In genomic region chr16:17133851-17134250, GRCh38 we compare ENCODE assay signal across 16 cellular contexts.
DNase-seq lines count a peak whose midpoint lies in the region; ATAC-seq and TF ChIP-seq lines count a peak whose summit lies in the region.
"Had no signal": no experiment of that assay in that cellular context is flagged by ENCODE, and none has a peak within 500 bp of the region (broad histone marks: within the 10 kb centered on the region; RNA-seq: fewer than 3 reads in every experiment).

No MANE protein-coding gene starts in this region.

- H3K4ac ChIP-seq in neuronal stem cell (ENCODE audit: low read length), result no peak overlapping the region

- intact Hi-C loops in OCI-LY7 (cut with micrococcal nuclease; ENCODE audit: unreplicated experiment), result loop anchor here (2.0 to 5.0 kb wide), 2 partner anchors 167 to 338 kb away; partner anchors contain the start of gene XYLT1

- H2BK5ac ChIP-seq in neuronal stem cell (ENCODE audit: low read length), result no peak overlapping the region

- no peak overlapping the region for H2BK120ac ChIP-seq in neuronal stem cell (ENCODE audit: low read depth, low read length)

- POLR2A ChIA-PET in OCI-LY7 (lab: Charles Lee), result no interaction called here

- H2BK15ac ChIP-seq in neuronal stem cell (ENCODE audit: low read length), result no peak overlapping the region

- H3K9ac ChIP-seq in neuronal stem cell (ENCODE audit: low read depth, low read length, poor library complexity), result peak overlapping the region; percentile 26

- H3K36me3 ChIP-seq in OCI-LY7 (ENCODE audit: insufficient read depth, low read length) (peaks cover 66% of the 10 kb centered on the region), neuronal stem cell (replicated peaks in 1 of 2; ENCODE audit: control insufficient read depth in 2 of 2, insufficient read depth in 2 of 2, low read length in 2 of 2) (no peaks in the 10 kb centered on the region)

- CTCF ChIA-PET in OCI-LY7 (lab: Charles Lee; ENCODE audit: unreplicated experiment), result interaction anchor here (0.5 kb wide), 1 partner anchor 331 kb away, joined by 3 read pairs; no protein-coding TSS in a partner anchor

- no peaks in the 10 kb centered on the region for H3K79me2 ChIP-seq in OCI-LY7 (ENCODE audit: insufficient read depth, low read depth, low read length)

- H3K27ac ChIP-seq in OCI-LY7 (ENCODE audit: low read depth, low read length, poor library complexity, severe bottlenecking), result no peak overlapping the region
- no peak overlapping the region for H3K27ac ChIP-seq in caudate nucleus (ENCODE audit: low read depth, low read length)
- H3K27ac ChIP-seq in neuronal stem cell (replicated peaks; ENCODE audit: low read length), result no peak overlapping the region
- H3K27ac ChIP-seq: C4-2B, HL-60 had no signal

- H3K9me3 ChIP-seq in OCI-LY7 (ENCODE audit: low read length) (no peaks in the 10 kb centered on the region), neuronal stem cell (replicated peaks in 1 of 2; ENCODE audit: control insufficient read depth in 2 of 2, insufficient read depth in 1 of 2, low read depth in 1 of 2, low read length in 2 of 2) (no peaks in the 10 kb centered on the region)

- H3K14ac ChIP-seq in neuronal stem cell (ENCODE audit: low read length), result no peak overlapping the region

- no peak overlapping the region for H4K91ac ChIP-seq in neuronal stem cell (ENCODE audit: low read depth, low read length, poor library complexity)

- H3K9me2 ChIP-seq in OCI-LY7 (ENCODE audit: insufficient read depth, low read length), result no peaks in the 10 kb centered on the region

- WGBS in neuronal stem cell (ENCODE audit: extremely low coverage in 2 of 2, insufficient read length in 2 of 2, insufficient replicate concordance in 1 of 2), 2 donors, result no CpG with 5 or more reads among the region's 5 CpGs

- no peaks in the 10 kb centered on the region for H4K20me1 ChIP-seq in OCI-LY7 (ENCODE audit: insufficient read depth, low read length)

- no peak overlapping the region for H4K8ac ChIP-seq in neuronal stem cell (ENCODE audit: low read depth, low read length)

- no peak for TF ChIP-seq CTCF in OCI-LY7 (conservative IDR thresholded peaks at IDR 0.05; ENCODE audit: low read length)

- peak overlapping the region; percentile 44 for H3K4me2 ChIP-seq in OCI-LY7 (ENCODE audit: low read length)
- no peak overlapping the region for H3K4me2 ChIP-seq in neuronal stem cell (ENCODE audit: insufficient read depth, low read length, poor library complexity, severe bottlenecking)
- H3K4me2 ChIP-seq: GM23338 had no signal

- H2AK5ac ChIP-seq in neuronal stem cell (ENCODE audit: low read depth, low read length), result no peak overlapping the region

- no peak overlapping the region for H3K18ac ChIP-seq in neuronal stem cell (ENCODE audit: low read length)

- H2BK12ac ChIP-seq in neuronal stem cell (ENCODE audit: low read length), result no peak overlapping the region

- H3K23ac ChIP-seq in neuronal stem cell (ENCODE audit: low read depth, low read length, poor library complexity), result no peak overlapping the region

- H3K4me3 ChIP-seq in OCI-LY7 (ENCODE audit: low read depth, low read length, poor library complexity, severe bottlenecking), result no peak overlapping the region
- no peak overlapping the region for H3K4me3 ChIP-seq in neuronal stem cell (ENCODE audit: low read length in 2 of 2)
- H3K4me3 ChIP-seq: GM23338 had no signal

- DNase-seq in OCI-LY7 (ENCODE audit: low spot score) (no peak), caudate nucleus (lab: John Stamatoyannopoulos, UW) (peak in 31 of 61 donors; percentile 1 to 87 (median 17)), neuronal stem cell (ENCODE audit: low spot score) (no peak), COLO668 (lab: John Stamatoyannopoulos, UW; ENCODE audit: unreplicated experiment) (no peak), hippocampal formation (lab: John Stamatoyannopoulos, UW) (no peak)
- DNase-seq: ACHN; CD4-positive, alpha-beta T cell; DMS153; DMS79; GF-D8; HCEC 1CT had no signal

- BruUV-seq in OCI-LY7 (replicated peaks; lab: Mats Ljungman, UMichigan), result no TSS peak

- no peaks in the 10 kb centered on the region for H3K79me1 ChIP-seq in neuronal stem cell (ENCODE audit: low read depth, low read length)

- peaks cover 40% of the 10 kb centered on the region for H3K4me1 ChIP-seq in OCI-LY7 (ENCODE audit: insufficient read depth, low read length, poor library complexity, severe bottlenecking)
- peaks cover 0 to 6% of the 10 kb centered on the region in 2 donors for H3K4me1 ChIP-seq in neuronal stem cell (ENCODE audit: control insufficient read depth in 2 of 2, insufficient read depth in 1 of 2, low read depth in 1 of 2, low read length in 2 of 2)

- no peak overlapping the region for H2AFZ ChIP-seq in OCI-LY7 (ENCODE audit: low read length)
- H2AFZ ChIP-seq in neuronal stem cell (ENCODE audit: low read length), result no peak overlapping the region
- H2AFZ ChIP-seq: GM23338 had no signal

- H3K27me3 ChIP-seq in neuronal stem cell (ENCODE audit: control insufficient read depth in 3 of 3, insufficient read depth in 3 of 3, low read depth in 1 of 3, low read length in 3 of 3), result no peaks in the 10 kb centered on the region

- ATAC-seq in GM21786 (IDR thresholded peaks at IDR 0.05; ENCODE audit: unreplicated experiment), result no peak
- ATAC-seq in HG03175 (IDR thresholded peaks at IDR 0.05; ENCODE audit: unreplicated experiment), result no peak
- ATAC-seq: GM23338 had no signal

Comparison
In these comparisons a context has a peak if more than half of its experiments do, and no peak if none do; other contexts are left out.
1. DNase-seq: peak in caudate nucleus (31 of 61); none in OCI-LY7 (single experiment), neuronal stem cell (single experiment), COLO668 (single experiment) and hippocampal formation (0 of 2).